Comparison of ENCODE assay signal across 1 cellular context in genomic region chr5:125485003-125485641, GRCh38.
TF ChIP-seq lines count a peak whose summit lies in the region.

No MANE protein-coding gene starts in this region.

TF ChIP-seq in liver, 16 proteins besides CTCF, POLR2A, EP300 and RAD21 (continued from another document):
- TF ChIP-seq TAF1 (conservative IDR thresholded peaks at IDR 0.05) (no peak), HNF4G (IDR thresholded peaks at IDR 0.05) (no peak), MAX (IDR thresholded peaks at IDR 0.05) (no peak), EGR1 (IDR thresholded peaks at IDR 0.05; ENCODE audit: low read depth in 2 of 2) (no peak), NR2F2 (IDR thresholded peaks at IDR 0.05) (no peak), GABPA (IDR thresholded peaks at IDR 0.05 in 1 of 2, conservative IDR thresholded peaks at IDR 0.05 in 1 of 2) (no peak), ATF3 (IDR thresholded peaks at IDR 0.05) (no peak), SP1 (IDR thresholded peaks at IDR 0.05) (no peak), FOXA2 (IDR thresholded peaks at IDR 0.05) (no peak), FOXA1 (IDR thresholded peaks at IDR 0.05) (no peak), ZBTB33 (IDR thresholded peaks at IDR 0.05) (no peak), YY1 (IDR thresholded peaks at IDR 0.05) (no peak), HNF4A (conservative IDR thresholded peaks at IDR 0.05) (no peak)
